In the genomic region with DNA sequence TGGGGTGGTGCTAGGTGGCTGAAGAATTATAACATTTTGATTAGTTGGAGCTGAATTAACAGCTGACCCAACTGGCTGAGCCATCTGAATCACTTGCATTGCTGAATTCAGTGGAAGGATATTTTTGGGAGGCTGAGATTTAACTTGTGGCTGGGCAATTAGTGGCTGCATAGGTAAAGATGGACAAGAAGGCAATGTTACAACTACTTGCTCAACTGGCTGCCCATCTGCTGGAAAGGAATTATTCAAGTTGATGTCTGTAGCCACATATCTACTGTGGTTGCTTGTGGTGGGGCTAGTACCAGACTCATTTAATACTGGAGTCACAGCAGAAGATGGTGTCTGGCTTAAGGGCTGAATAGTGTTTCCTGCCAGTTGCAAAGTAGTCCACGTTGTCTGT, we compare ENCODE assay signal across 1 cellular context.
TF ChIP-seq lines count a peak whose summit lies in the region.

No MANE protein-coding gene starts in this region.

TF ChIP-seq in IMR-90, 13 proteins besides CTCF, POLR2A, EP300 and RAD21:
- no peak for TF ChIP-seq SMC3 (IDR thresholded peaks at IDR 0.05; ENCODE audit: low read depth, low read length)
- TF ChIP-seq, protein P1, sequence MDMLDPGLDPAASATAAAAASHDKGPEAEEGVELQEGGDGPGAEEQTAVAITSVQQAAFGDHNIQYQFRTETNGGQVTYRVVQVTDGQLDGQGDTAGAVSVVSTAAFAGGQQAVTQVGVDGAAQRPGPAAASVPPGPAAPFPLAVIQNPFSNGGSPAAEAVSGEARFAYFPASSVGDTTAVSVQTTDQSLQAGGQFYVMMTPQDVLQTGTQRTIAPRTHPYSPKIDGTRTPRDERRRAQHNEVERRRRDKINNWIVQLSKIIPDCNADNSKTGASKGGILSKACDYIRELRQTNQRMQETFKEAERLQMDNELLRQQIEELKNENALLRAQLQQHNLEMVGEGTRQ (IDR thresholded peaks at IDR 0.05; ENCODE audit: low read depth, low read length), result no peak
- TF ChIP-seq RCOR1 (IDR thresholded peaks at IDR 0.05; ENCODE audit: insufficient replicate concordance, low read length), result no peak
- no peak for TF ChIP-seq MXI1 (IDR thresholded peaks at IDR 0.05; ENCODE audit: borderline replicate concordance, low read depth, low read length)
- TF ChIP-seq BHLHE40 (IDR thresholded peaks at IDR 0.05; ENCODE audit: low read depth, low read length), result no peak
- TF ChIP-seq RFX5 (IDR thresholded peaks at IDR 0.05; ENCODE audit: low read depth, low read length), result no peak
- no peak for TF ChIP-seq CHD1 (IDR thresholded peaks at IDR 0.05; ENCODE audit: low read depth, low read length)
